8 cellular contexts compared by ENCODE assay signal in the genomic region with DNA sequence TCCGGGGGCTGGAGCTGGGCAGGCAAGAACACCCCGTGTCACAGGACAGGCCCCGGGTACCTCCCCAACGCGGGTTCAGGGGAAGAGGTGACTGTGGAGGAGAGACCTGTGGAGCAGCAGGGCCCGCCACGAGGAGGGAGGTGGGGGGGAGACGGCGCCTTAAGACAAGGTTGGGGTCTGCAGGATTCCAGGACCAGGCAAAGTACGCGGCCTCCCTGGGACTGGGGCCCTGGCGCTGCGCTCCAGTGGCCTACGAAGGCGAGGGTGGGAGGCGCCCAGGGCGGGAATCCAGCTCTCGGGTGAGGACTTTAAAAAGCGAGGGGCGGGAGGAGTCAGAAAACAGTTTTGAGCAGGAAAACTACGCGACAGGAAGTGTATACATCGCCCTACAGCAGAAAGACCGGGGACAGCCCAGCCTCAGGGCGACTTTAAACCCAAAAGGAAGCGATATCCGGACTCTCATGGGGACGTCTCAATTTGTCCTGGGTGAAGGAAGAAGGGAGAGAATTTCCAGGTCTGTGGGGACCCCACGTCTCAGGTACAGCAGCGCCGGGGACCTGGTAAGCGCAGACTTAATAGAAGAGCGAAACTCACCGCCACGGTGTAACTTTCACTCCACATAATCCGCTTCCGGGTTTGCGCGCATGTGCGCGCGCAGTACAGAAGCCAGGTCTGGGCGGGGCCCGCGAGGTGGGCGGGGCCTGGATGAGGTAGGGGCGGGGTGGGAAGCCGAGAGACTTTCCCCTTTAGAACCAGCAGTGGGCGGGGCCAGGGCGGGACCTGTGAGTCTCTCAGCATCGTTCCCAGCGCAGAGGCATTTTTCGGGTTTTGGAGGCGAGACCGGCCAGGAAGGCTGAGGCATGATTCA. TPM values are rescaled to one million over a fixed set of nuclear protein-coding genes. Genes with fewer than 3 reads are reported as not detected.
DNase-seq lines count a peak whose midpoint lies in the region; ATAC-seq, FAIRE-seq and TF ChIP-seq lines count a peak whose summit lies in the region.

A gene (minus strand): TSS at position 638 of the 868 bp plus-strand sequence.

- FAIRE-seq in D721Med (lab: Jason Lieb, UNC) = no peak

- peak within 1 kb of the TSS; percentile 95 for H3K27ac Mint-ChIP-seq in activated T-helper 2 cell treated with anti-CD3 and anti-CD28 coated beads, Interferon-gamma antibody, Interleukin-2, Interleukin-4, amounts not matched to agents 10 μg/mL and 5 μg/mL and 100 μg/mL, durations not matched to agents 14 hours and 24 hours and 36 hours
- H3K27ac Mint-ChIP-seq in natural killer cell treated with Interleukin-12 subunit alpha and Interleukin-12 subunit beta and Interleukin-15 and Interleukin-18, amount 100 ng/mL, for 72 hours = peak within 1 kb of the TSS; percentile 96 to 98

- peak; percentile 85 for ATAC-seq in GM21576 (IDR thresholded peaks at IDR 0.05; ENCODE audit: unreplicated experiment)
- peak; percentile 97 to 99 for ATAC-seq in natural killer cell treated with Interleukin-12 subunit alpha and Interleukin-12 subunit beta and Interleukin-15 and Interleukin-18, amount 100 ng/mL, for 72 hours

- TF ChIP-seq CTCF in D721Med (IDR thresholded peaks at IDR 0.05; ENCODE audit: insufficient read depth, missing control alignments) = no peak
- TF ChIP-seq CTCF in fibroblast of pulmonary artery (IDR thresholded peaks at IDR 0.05; ENCODE audit: low read length, missing control alignments) = no peak

- intact Hi-C loops in activated T-helper 2 cell treated with anti-CD3 and anti-CD28 coated beads, Interferon-gamma antibody, Interleukin-2, Interleukin-4, amounts not matched to agents 10 μg/mL and 5 μg/mL and 100 μg/mL, durations not matched to agents 14 hours and 24 hours and 36 hours (cut with micrococcal nuclease) = loop anchor here (1.0 to 10.0 kb wide), 6 partner anchors 37 to 341 kb away; a partner anchor contains a TSS

- H3K4me3 Mint-ChIP-seq in activated T-helper 2 cell treated with anti-CD3 and anti-CD28 coated beads, Interferon-gamma antibody, Interleukin-2, Interleukin-4, amounts not matched to agents 10 μg/mL and 5 μg/mL and 100 μg/mL, durations not matched to agents 14 hours and 24 hours and 36 hours (ENCODE audit: low read depth) = peak within 1 kb of the TSS; percentile 89
- H3K4me3 Mint-ChIP-seq in natural killer cell treated with Interleukin-12 subunit alpha and Interleukin-12 subunit beta and Interleukin-15 and Interleukin-18, amount 100 ng/mL, for 72 hours = peak within 1 kb of the TSS; percentile 89

- no peaks in the 10 kb centered on the region for H3K27me3 Mint-ChIP-seq in activated T-helper 2 cell treated with anti-CD3 and anti-CD28 coated beads, Interferon-gamma antibody, Interleukin-2, Interleukin-4, amounts not matched to agents 10 μg/mL and 5 μg/mL and 100 μg/mL, durations not matched to agents 14 hours and 24 hours and 36 hours (ENCODE audit: low read depth)
- H3K27me3 Mint-ChIP-seq in natural killer cell treated with Interleukin-12 subunit alpha and Interleukin-12 subunit beta and Interleukin-15 and Interleukin-18, amount 100 ng/mL, for 72 hours = no peaks in the 10 kb centered on the region

- in situ Hi-C loops in KBM-7 (cut with MboI; ENCODE audit: low pct_unique_long_range_greater_than_20kb, low sequenced_read_pairs) = no loop called here

- peaks cover 42% of the 10 kb centered on the region for H3K9me3 Mint-ChIP-seq in activated T-helper 2 cell treated with anti-CD3 and anti-CD28 coated beads, Interferon-gamma antibody, Interleukin-2, Interleukin-4, amounts not matched to agents 10 μg/mL and 5 μg/mL and 100 μg/mL, durations not matched to agents 14 hours and 24 hours and 36 hours
- H3K9me3 Mint-ChIP-seq in natural killer cell treated with Interleukin-12 subunit alpha and Interleukin-12 subunit beta and Interleukin-15 and Interleukin-18, amount 100 ng/mL, for 72 hours = no peaks in the 10 kb centered on the region

- peaks cover 51% of the 10 kb centered on the region for H3K36me3 Mint-ChIP-seq in activated T-helper 2 cell treated with anti-CD3 and anti-CD28 coated beads, Interferon-gamma antibody, Interleukin-2, Interleukin-4, amounts not matched to agents 10 μg/mL and 5 μg/mL and 100 μg/mL, durations not matched to agents 14 hours and 24 hours and 36 hours (ENCODE audit: low read depth)
- H3K36me3 Mint-ChIP-seq in natural killer cell treated with Interleukin-12 subunit alpha and Interleukin-12 subunit beta and Interleukin-15 and Interleukin-18, amount 100 ng/mL, for 72 hours = peaks cover 13% of the 10 kb centered on the region

- peaks cover 13% of the 10 kb centered on the region for H3K4me1 Mint-ChIP-seq in activated T-helper 2 cell treated with anti-CD3 and anti-CD28 coated beads, Interferon-gamma antibody, Interleukin-2, Interleukin-4, amounts not matched to agents 10 μg/mL and 5 μg/mL and 100 μg/mL, durations not matched to agents 14 hours and 24 hours and 36 hours (ENCODE audit: low read depth)
- H3K4me1 Mint-ChIP-seq in natural killer cell treated with Interleukin-12 subunit alpha and Interleukin-12 subunit beta and Interleukin-15 and Interleukin-18, amount 100 ng/mL, for 72 hours (ENCODE audit: low read depth in 2 of 2) = peaks cover 12 to 17% of the 10 kb centered on the region in 2 donors

- peak within 1 kb of the TSS; percentile 93 for H3K4me3 ChIP-seq in fibroblast of pulmonary artery (replicated peaks; ENCODE audit: low read depth, low read length)

- DNase-seq in D721Med (ENCODE audit: insufficient read length, low spot score) (peak; percentile 89), KBM-7 (peak; percentile 84), RPMI7951 (ENCODE audit: low read depth) (peak; percentile 94), fibroblast of pulmonary artery (ENCODE audit: low read depth) (peak; percentile 93)
- DNase-seq in activated T-helper 2 cell treated with anti-CD3 and anti-CD28 coated beads, Interferon-gamma antibody, Interleukin-2, Interleukin-4, amounts not matched to agents 10 μg/mL and 5 μg/mL and 100 μg/mL, durations not matched to agents 14 hours and 24 hours and 36 hours (ENCODE audit: low spot score) = peak; percentile 92
- peak; percentile 96 for DNase-seq in natural killer cell treated with Interleukin-12 subunit alpha and Interleukin-12 subunit beta and Interleukin-15 and Interleukin-18, amount 100 ng/mL, for 72 hours (ENCODE audit: low spot score)
- peak; percentile 93 for DNase-seq in stimulated activated naive CD4-positive, alpha-beta T cell treated with Interleukin-2 at 50 U/mL for 16 hours (lab: John Stamatoyannopoulos, UW)

RNA-seq across cellular contexts. Expression of the gene that starts here (rescaled TPM):
- total RNA-seq in RPMI7951 (2014; rRNA removed; shearing (Covaris generic)) = 32.5 and 43.1 TPM in 2 replicates
- total RNA-seq in activated T-helper 2 cell treated with anti-CD3 and anti-CD28 coated beads, Interferon-gamma antibody, Interleukin-2, Interleukin-4, amounts not matched to agents 10 μg/mL and 5 μg/mL and 100 μg/mL, durations not matched to agents 14 hours and 24 hours and 36 hours = 23.1 and 24.1 TPM in 2 replicates
- total RNA-seq in natural killer cell treated with Interleukin-12 subunit alpha and Interleukin-12 subunit beta and Interleukin-15 and Interleukin-18, amount 100 ng/mL, for 72 hours = 10 to 100 TPM; 20.2 to 25.8 TPM

Comparison
In these comparisons a context has a peak if more than half of its experiments do, and no peak if none do; other contexts are left out.
1. Peak in every context shown above with its lines: DNase-seq, ATAC-seq and H3K4me3 ChIP-seq.